Comparison of ENCODE assay signal across 1 cellular context in the genomic region with DNA sequence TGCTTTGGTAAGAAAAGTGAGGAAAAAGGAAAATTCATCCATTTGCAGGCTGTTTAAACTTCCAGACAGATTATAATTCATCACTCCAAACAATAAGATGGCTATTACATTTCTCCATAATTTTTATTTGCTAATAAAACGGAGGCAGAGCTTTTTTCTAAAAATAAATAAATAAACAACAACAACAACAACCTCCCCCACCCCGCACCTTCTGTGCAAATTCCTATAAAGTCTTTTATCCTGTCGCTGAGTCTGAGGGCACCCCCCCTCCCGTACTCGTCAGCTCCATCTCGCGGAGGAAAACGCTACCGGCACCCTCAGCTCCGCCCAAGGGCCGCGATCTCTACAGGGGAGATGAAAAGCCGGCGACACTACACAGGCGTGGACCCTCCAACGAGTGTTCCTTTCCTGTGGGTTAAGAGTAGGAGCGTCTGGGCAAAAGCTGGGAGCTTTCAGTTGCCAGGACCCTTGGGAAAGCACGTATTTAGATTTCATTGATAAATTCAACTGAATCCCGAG.
TF ChIP-seq lines count a peak whose summit lies in the region.

No MANE protein-coding gene starts in this region.

TF ChIP-seq in HepG2, 621 proteins besides CTCF, POLR2A, EP300 and RAD21 (continued from another document and continues in another):
- TF ChIP-seq, protein P1, sequence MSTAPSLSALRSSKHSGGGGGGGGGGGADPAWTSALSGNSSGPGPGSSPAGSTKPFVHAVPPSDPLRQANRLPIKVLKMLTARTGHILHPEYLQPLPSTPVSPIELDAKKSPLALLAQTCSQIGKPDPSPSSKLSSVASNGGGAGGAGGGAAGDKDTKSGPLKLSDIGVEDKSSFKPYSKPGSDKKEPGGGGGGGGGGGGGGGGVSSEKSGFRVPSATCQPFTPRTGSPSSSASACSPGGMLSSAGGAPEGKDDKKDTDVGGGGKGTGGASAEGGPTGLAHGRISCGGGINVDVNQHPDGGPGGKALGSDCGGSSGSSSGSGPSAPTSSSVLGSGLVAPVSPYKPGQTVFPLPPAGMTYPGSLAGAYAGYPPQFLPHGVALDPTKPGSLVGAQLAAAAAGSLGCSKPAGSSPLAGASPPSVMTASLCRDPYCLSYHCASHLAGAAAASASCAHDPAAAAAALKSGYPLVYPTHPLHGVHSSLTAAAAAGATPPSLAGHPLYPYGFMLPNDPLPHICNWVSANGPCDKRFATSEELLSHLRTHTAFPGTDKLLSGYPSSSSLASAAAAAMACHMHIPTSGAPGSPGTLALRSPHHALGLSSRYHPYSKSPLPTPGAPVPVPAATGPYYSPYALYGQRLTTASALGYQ (CRISPR knock-in tag; IDR thresholded peaks at IDR 0.05): no peak
- TF ChIP-seq TCF7 (IDR thresholded peaks at IDR 0.05; ENCODE audit: low read depth) (peak; percentile 22; the same call in 1 of the 2 replicates), CCAR2 (optimal IDR thresholded peaks at IDR 0.05; ENCODE audit: low read depth, low read length) (no peak), NR3C1 (CRISPR knock-in tag; IDR thresholded peaks at IDR 0.05) (no peak), MAZ (IDR thresholded peaks at IDR 0.05; ENCODE audit: borderline replicate concordance, low read depth, low read length) (peak; percentile 76; the same call in 1 of the 2 replicates), MAZ (CRISPR knock-in tag; IDR thresholded peaks at IDR 0.05; ENCODE audit: low read depth) (no peak), ZNF547 (CRISPR knock-in tag; IDR thresholded peaks at IDR 0.05) (no peak), ZNF652 (CRISPR knock-in tag; IDR thresholded peaks at IDR 0.05; ENCODE audit: borderline replicate concordance, low read depth) (no peak), GTF3A (CRISPR knock-in tag; conservative IDR thresholded peaks at IDR 0.05) (no peak), ZMYM4 (CRISPR knock-in tag; IDR thresholded peaks at IDR 0.05) (no peak), ZBTB3 (CRISPR knock-in tag; IDR thresholded peaks at IDR 0.05; ENCODE audit: borderline replicate concordance, low read depth) (no peak), ZNF572 (CRISPR knock-in tag; IDR thresholded peaks at IDR 0.05) (no peak), ZNF468 (CRISPR knock-in tag; IDR thresholded peaks at IDR 0.05) (no peak), EED (CRISPR knock-in tag; IDR thresholded peaks at IDR 0.05) (no peak), TP53 (CRISPR knock-in tag; conservative IDR thresholded peaks at IDR 0.05) (no peak), MTA3 (CRISPR knock-in tag; IDR thresholded peaks at IDR 0.05) (no peak), ZNF773 (CRISPR knock-in tag; IDR thresholded peaks at IDR 0.05; ENCODE audit: borderline replicate concordance) (no peak), GTF2F1 (IDR thresholded peaks at IDR 0.05; ENCODE audit: low read length) (no peak), CREM (IDR thresholded peaks at IDR 0.05) (no peak), CREM (CRISPR knock-in tag; IDR thresholded peaks at IDR 0.05) (no peak), MXI1 (IDR thresholded peaks at IDR 0.05; ENCODE audit: borderline replicate concordance, low read depth, low read length) (peak; percentile 38; the same call in 1 of the 3 replicates), EZH2 (conservative IDR thresholded peaks at IDR 0.05; ENCODE audit: low read depth, low read length) (no peak), ZNF557 (CRISPR knock-in tag; IDR thresholded peaks at IDR 0.05) (no peak), ZNF709 (CRISPR knock-in tag; IDR thresholded peaks at IDR 0.05) (no peak), SRSF1 (optimal IDR thresholded peaks at IDR 0.05; ENCODE audit: low read depth, low read length) (peak; percentile 26), HDAC6 (IDR thresholded peaks at IDR 0.05; ENCODE audit: low read depth, low read length) (no peak), ZNF552 (CRISPR knock-in tag; IDR thresholded peaks at IDR 0.05; ENCODE audit: borderline replicate concordance) (no peak), HES4 (CRISPR knock-in tag; IDR thresholded peaks at IDR 0.05; ENCODE audit: borderline replicate concordance) (no peak), PHF20 (CRISPR knock-in tag; IDR thresholded peaks at IDR 0.05) (no peak), ZBTB7B (CRISPR knock-in tag; IDR thresholded peaks at IDR 0.05) (no peak), GPN1 (CRISPR knock-in tag; IDR thresholded peaks at IDR 0.05; ENCODE audit: borderline replicate concordance) (no peak), ZNF772 (CRISPR knock-in tag; IDR thresholded peaks at IDR 0.05) (no peak), FOXP1 (IDR thresholded peaks at IDR 0.05) (peak; percentile 96), FOXP1 (CRISPR knock-in tag; IDR thresholded peaks at IDR 0.05) (no peak; the same call in 1 of the 2 replicates)
- TF ChIP-seq, protein P2, sequence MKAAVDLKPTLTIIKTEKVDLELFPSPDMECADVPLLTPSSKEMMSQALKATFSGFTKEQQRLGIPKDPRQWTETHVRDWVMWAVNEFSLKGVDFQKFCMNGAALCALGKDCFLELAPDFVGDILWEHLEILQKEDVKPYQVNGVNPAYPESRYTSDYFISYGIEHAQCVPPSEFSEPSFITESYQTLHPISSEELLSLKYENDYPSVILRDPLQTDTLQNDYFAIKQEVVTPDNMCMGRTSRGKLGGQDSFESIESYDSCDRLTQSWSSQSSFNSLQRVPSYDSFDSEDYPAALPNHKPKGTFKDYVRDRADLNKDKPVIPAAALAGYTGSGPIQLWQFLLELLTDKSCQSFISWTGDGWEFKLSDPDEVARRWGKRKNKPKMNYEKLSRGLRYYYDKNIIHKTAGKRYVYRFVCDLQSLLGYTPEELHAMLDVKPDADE (CRISPR knock-in tag; IDR thresholded peaks at IDR 0.05): no peak
- TF ChIP-seq, protein P3, sequence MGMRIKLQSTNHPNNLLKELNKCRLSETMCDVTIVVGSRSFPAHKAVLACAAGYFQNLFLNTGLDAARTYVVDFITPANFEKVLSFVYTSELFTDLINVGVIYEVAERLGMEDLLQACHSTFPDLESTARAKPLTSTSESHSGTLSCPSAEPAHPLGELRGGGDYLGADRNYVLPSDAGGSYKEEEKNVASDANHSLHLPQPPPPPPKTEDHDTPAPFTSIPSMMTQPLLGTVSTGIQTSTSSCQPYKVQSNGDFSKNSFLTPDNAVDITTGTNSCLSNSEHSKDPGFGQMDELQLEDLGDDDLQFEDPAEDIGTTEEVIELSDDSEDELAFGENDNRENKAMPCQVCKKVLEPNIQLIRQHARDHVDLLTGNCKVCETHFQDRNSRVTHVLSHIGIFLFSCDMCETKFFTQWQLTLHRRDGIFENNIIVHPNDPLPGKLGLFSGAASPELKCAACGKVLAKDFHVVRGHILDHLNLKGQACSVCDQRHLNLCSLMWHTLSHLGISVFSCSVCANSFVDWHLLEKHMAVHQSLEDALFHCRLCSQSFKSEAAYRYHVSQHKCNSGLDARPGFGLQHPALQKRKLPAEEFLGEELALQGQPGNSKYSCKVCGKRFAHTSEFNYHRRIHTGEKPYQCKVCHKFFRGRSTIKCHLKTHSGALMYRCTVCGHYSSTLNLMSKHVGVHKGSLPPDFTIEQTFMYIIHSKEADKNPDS (CRISPR knock-in tag; IDR thresholded peaks at IDR 0.05): no peak
- TF ChIP-seq, protein P4, sequence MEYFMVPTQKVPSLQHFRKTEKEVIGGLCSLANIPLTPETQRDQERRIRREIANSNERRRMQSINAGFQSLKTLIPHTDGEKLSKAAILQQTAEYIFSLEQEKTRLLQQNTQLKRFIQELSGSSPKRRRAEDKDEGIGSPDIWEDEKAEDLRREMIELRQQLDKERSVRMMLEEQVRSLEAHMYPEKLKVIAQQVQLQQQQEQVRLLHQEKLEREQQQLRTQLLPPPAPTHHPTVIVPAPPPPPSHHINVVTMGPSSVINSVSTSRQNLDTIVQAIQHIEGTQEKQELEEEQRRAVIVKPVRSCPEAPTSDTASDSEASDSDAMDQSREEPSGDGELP (IDR thresholded peaks at IDR 0.05; ENCODE audit: borderline replicate concordance, low read depth): no peak
- TF ChIP-seq, protein P5, sequence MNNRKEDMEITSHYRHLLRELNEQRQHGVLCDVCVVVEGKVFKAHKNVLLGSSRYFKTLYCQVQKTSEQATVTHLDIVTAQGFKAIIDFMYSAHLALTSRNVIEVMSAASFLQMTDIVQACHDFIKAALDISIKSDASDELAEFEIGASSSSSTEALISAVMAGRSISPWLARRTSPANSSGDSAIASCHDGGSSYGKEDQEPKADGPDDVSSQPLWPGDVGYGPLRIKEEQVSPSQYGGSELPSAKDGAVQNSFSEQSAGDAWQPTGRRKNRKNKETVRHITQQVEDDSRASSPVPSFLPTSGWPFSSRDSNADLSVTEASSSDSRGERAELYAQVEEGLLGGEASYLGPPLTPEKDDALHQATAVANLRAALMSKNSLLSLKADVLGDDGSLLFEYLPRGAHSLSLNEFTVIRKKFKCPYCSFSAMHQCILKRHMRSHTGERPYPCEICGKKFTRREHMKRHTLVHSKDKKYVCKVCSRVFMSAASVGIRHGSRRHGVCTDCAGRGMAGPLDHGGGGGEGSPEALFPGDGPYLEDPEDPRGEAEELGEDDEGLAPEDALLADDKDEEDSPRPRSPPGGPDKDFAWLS (CRISPR knock-in tag; IDR thresholded peaks at IDR 0.05; ENCODE audit: borderline replicate concordance): no peak
- TF ChIP-seq, protein P6, sequence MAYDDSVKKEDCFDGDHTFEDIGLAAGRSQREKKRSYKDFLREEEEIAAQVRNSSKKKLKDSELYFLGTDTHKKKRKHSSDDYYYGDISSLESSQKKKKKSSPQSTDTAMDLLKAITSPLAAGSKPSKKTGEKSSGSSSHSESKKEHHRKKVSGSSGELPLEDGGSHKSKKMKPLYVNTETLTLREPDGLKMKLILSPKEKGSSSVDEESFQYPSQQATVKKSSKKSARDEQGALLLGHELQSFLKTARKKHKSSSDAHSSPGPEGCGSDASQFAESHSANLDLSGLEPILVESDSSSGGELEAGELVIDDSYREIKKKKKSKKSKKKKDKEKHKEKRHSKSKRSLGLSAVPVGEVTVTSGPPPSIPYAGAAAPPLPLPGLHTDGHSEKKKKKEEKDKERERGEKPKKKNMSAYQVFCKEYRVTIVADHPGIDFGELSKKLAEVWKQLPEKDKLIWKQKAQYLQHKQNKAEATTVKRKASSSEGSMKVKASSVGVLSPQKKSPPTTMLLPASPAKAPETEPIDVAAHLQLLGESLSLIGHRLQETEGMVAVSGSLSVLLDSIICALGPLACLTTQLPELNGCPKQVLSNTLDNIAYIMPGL (CRISPR knock-in tag; IDR thresholded peaks at IDR 0.05; ENCODE audit: borderline replicate concordance in 1 of 2, low read depth in 1 of 2): peak; percentile 84 to 89
- TF ChIP-seq, protein P7, sequence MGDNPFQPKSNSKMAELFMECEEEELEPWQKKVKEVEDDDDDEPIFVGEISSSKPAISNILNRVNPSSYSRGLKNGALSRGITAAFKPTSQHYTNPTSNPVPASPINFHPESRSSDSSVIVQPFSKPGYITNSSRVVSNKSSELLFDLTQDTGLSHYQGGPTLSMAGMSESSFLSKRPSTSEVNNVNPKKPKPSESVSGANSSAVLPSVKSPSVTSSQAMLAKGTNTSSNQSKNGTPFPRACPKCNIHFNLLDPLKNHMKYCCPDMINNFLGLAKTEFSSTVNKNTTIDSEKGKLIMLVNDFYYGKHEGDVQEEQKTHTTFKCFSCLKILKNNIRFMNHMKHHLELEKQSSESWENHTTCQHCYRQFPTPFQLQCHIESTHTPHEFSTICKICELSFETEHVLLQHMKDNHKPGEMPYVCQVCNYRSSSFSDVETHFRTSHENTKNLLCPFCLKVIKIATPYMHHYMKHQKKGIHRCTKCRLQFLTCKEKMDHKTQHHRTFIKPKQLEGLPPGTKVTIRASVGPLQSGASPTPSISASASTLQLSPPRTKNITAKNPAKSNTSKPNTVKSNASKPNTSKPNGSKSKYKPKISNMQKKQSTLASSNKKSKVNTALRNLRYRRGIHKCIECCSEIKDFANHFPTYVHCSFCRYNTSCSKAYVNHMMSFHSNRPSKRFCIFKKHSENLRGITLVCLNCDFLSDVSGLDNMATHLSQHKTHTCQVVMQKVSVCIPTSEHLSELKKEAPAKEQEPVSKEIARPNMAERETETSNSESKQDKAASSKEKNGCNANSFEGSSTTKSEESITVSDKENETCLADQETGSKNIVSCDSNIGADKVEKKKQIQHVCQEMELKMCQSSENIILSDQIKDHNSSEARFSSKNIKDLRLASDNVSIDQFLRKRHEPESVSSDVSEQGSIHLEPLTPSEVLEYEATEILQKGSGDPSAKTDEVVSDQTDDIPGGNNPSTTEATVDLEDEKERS (CRISPR knock-in tag; IDR thresholded peaks at IDR 0.05): no peak
- TF ChIP-seq, protein P8, sequence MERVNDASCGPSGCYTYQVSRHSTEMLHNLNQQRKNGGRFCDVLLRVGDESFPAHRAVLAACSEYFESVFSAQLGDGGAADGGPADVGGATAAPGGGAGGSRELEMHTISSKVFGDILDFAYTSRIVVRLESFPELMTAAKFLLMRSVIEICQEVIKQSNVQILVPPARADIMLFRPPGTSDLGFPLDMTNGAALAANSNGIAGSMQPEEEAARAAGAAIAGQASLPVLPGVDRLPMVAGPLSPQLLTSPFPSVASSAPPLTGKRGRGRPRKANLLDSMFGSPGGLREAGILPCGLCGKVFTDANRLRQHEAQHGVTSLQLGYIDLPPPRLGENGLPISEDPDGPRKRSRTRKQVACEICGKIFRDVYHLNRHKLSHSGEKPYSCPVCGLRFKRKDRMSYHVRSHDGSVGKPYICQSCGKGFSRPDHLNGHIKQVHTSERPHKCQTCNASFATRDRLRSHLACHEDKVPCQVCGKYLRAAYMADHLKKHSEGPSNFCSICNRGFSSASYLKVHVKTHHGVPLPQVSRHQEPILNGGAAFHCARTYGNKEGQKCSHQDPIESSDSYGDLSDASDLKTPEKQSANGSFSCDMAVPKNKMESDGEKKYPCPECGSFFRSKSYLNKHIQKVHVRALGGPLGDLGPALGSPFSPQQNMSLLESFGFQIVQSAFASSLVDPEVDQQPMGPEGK (CRISPR knock-in tag; IDR thresholded peaks at IDR 0.05): peak; percentile 77; the same call in 1 of the 2 replicates
- TF ChIP-seq, protein P9, sequence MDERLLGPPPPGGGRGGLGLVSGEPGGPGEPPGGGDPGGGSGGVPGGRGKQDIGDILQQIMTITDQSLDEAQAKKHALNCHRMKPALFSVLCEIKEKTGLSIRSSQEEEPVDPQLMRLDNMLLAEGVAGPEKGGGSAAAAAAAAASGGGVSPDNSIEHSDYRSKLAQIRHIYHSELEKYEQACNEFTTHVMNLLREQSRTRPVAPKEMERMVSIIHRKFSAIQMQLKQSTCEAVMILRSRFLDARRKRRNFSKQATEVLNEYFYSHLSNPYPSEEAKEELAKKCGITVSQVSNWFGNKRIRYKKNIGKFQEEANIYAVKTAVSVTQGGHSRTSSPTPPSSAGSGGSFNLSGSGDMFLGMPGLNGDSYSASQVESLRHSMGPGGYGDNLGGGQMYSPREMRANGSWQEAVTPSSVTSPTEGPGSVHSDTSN (CRISPR knock-in tag; IDR thresholded peaks at IDR 0.05): no peak
- TF ChIP-seq, protein P10, sequence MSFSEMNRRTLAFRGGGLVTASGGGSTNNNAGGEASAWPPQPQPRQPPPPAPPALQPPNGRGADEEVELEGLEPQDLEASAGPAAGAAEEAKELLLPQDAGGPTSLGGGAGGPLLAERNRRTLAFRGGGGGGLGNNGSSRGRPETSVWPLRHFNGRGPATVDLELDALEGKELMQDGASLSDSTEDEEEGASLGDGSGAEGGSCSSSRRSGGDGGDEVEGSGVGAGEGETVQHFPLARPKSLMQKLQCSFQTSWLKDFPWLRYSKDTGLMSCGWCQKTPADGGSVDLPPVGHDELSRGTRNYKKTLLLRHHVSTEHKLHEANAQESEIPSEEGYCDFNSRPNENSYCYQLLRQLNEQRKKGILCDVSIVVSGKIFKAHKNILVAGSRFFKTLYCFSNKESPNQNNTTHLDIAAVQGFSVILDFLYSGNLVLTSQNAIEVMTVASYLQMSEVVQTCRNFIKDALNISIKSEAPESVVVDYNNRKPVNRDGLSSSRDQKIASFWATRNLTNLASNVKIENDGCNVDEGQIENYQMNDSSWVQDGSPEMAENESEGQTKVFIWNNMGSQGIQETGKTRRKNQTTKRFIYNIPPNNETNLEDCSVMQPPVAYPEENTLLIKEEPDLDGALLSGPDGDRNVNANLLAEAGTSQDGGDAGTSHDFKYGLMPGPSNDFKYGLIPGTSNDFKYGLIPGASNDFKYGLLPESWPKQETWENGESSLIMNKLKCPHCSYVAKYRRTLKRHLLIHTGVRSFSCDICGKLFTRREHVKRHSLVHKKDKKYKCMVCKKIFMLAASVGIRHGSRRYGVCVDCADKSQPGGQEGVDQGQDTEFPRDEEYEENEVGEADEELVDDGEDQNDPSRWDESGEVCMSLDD (CRISPR knock-in tag; IDR thresholded peaks at IDR 0.05; ENCODE audit: borderline replicate concordance): no peak
